12 cellular contexts compared by ENCODE assay signal in the genomic region with DNA sequence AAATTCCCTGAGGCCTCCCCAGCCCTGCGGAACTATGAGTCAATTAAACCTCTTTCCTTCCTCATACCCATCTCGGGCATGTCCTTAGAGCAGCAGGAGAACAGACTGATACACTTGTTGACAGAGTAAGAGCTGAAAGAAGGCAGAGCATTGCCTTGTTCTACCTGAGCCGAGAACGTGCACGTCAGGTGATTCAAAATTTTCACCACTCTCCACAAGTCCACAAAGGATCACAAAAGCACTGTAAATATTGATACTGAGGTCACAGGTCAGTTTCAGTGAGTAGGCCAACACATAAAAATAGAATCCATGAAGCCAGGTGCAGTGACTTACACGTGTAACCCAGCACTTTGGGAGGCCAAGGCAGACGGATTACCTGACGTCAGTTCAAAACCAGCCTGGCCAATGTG. TPM values are rescaled to one million over a fixed set of nuclear protein-coding genes. Genes with fewer than 3 reads are reported as not detected.
DNase-seq lines count a peak whose midpoint lies in the region; ATAC-seq and TF ChIP-seq lines count a peak whose summit lies in the region.
"Had no signal": no experiment of that assay in that cellular context is flagged by ENCODE, and none has a peak within 500 bp of the region (broad histone marks: within the 10 kb centered on the region; RNA-seq: fewer than 3 reads in every experiment).

No MANE protein-coding gene starts in this region.

- H3K27ac ChIP-seq in uterus, result no peak overlapping the region

- intact Hi-C loops in posterior vena cava (cut with DNase I), result no loop called here
- intact Hi-C loops in lower leg skin (cut with DNase I; ENCODE audit: low total_unique reads), result no loop called here
- intact Hi-C loops in uterus (cut with DNase I; ENCODE audit: low total_unique reads), result no loop called here

- H3K9me3 ChIP-seq in HAP-1, result no peaks in the 10 kb centered on the region
- no peaks in the 10 kb centered on the region for H3K9me3 ChIP-seq in uterus

- H3K36me3 ChIP-seq in HAP-1 (replicated peaks) (peaks cover 57% of the 10 kb centered on the region), uterus (no peaks in the 10 kb centered on the region)

- DNase-seq in kidney tubule cell (ENCODE audit: low spot score) (peak; percentile 45), HAP-1 (ENCODE audit: low spot score in 2 of 2) (no peak), posterior vena cava (ENCODE audit: low spot score) (no peak), lower leg skin (ENCODE audit: low spot score in 2 of 2) (no peak), uterus (no peak)
- DNase-seq: activated CD4-positive, alpha-beta T cell treated with anti-CD3 and anti-CD28 coated beads for 48 hours; activated T-cell treated with anti-CD3 and anti-CD28 coated beads, Interleukin-2, amount 50 U/mL, for 48 hours; substantia nigra; T-helper 2 cell had no signal

- peak; percentile 10 for ATAC-seq in GM18498 (IDR thresholded peaks at IDR 0.05; ENCODE audit: unreplicated experiment)
- ATAC-seq in GM21528 (IDR thresholded peaks at IDR 0.05; ENCODE audit: low FRiP score, unreplicated experiment), result peak; percentile 35
- peak; percentile 2 for ATAC-seq in HG03432 (IDR thresholded peaks at IDR 0.05; ENCODE audit: unreplicated experiment)

- 94 to 97% methylated on average over 8 of the region's 8 CpGs for WGBS in lower leg skin, 2 donors

- H3K27me3 ChIP-seq in HAP-1 (ENCODE audit: low read depth) (no peaks in the 10 kb centered on the region), uterus (no peaks in the 10 kb centered on the region)

- in situ Hi-C loops in HAP-1 (cut with MboI; ENCODE audit: low sequenced_read_pairs), result no loop called here

- TF ChIP-seq CTCF in lower leg skin (IDR thresholded peaks at IDR 0.05) (no peak), uterus (IDR thresholded peaks at IDR 0.05) (no peak)

- no peak for TF ChIP-seq POLR2A in lower leg skin (IDR thresholded peaks at IDR 0.05)
- TF ChIP-seq POLR2A in uterus (IDR thresholded peaks at IDR 0.05), result no peak

- H3K4me3 ChIP-seq in HAP-1 (no peak overlapping the region), lower leg skin (ENCODE audit: low read depth, poor library complexity, severe bottlenecking) (no peak overlapping the region), uterus (no peak overlapping the region)

- H3K4me1 ChIP-seq in HAP-1, result no peaks in the 10 kb centered on the region
- H3K4me1 ChIP-seq in uterus, result no peaks in the 10 kb centered on the region

RNA-seq across cellular contexts. Expression of a gene that starts 27.8 kb away (rescaled TPM):
- total RNA-seq in posterior vena cava (10 to 100 TPM in 1 of 2 donors, 1 to 10 TPM in 1; 8.7 to 12.0 TPM), lower leg skin (10 to 100 TPM in 3 of 4 donors, 1 to 10 TPM in 1; 9.8 to 17.3 (median 12.0) TPM), uterus (10 to 100 TPM; 10.5 to 22.6 (median 16.6) TPM)

RNA-seq across cellular contexts. Expression of a gene that starts 33.1 kb away (rescaled TPM):
- total RNA-seq in posterior vena cava, result not detected
- not detected for total RNA-seq in lower leg skin
- not detected for total RNA-seq in uterus

RNA-seq across cellular contexts. Expression of a gene that starts 47.4 kb away (rescaled TPM):
- total RNA-seq in posterior vena cava (1 to 10 TPM; 7.5 to 9.3 TPM), lower leg skin (1 to 10 TPM in 3 of 4 donors, under 1 TPM in 1; 0.99 to 5.3 (median 3.5) TPM), uterus (10 to 100 TPM in 2 of 4 donors, 1 to 10 TPM in 2; 7.4 to 41.5 (median 12.2) TPM)
